8 cellular contexts compared by ENCODE assay signal in genomic region chr17:49365667-49366066, GRCh38. TPM values are rescaled to one million over a fixed set of nuclear protein-coding genes. Genes with fewer than 3 reads are reported as not detected.
DNase-seq lines count a peak whose midpoint lies in the region; ATAC-seq and TF ChIP-seq lines count a peak whose summit lies in the region.

No MANE protein-coding gene starts in this region.

- H3K4me1 Mint-ChIP-seq in activated CD4-positive, alpha-beta T cell treated with anti-CD3 and anti-CD28 coated beads, Interleukin-2, amount 10 ng/mL, durations not matched to agents 24 days and 14 days = peaks cover 24% of the 10 kb centered on the region

- H3K4me2 ChIP-seq in Loucy (ENCODE audit: low read depth, low read length, poor library complexity, severe bottlenecking) = no peak overlapping the region

- H3K4me3 ChIP-seq in Loucy (ENCODE audit: low read length, poor library complexity, severe bottlenecking) = no peak overlapping the region

- DNase-seq in NCI-H1417 (lab: John Stamatoyannopoulos, UW) (peak in 2 of 3 experiments; percentile 8 to 57), NCI-H1417 treated with DMSO at 0.1 percent for 48 hours (lab: John Stamatoyannopoulos, UW) (no peak), inferior parietal cortex (ENCODE audit: extremely low spot score) (peak; percentile 61)
- DNase-seq in activated CD4-positive, alpha-beta T cell treated with anti-CD3 and anti-CD28 coated beads, Interleukin-2, amount 10 ng/mL, durations not matched to agents 24 days and 14 days = peak; percentile 72
- no peak for DNase-seq in activated CD4-positive, CD25-positive, alpha-beta regulatory T cell (lab: John Stamatoyannopoulos, UW)

- intact Hi-C loops in activated CD4-positive, alpha-beta T cell treated with anti-CD3 and anti-CD28 coated beads, Interleukin-2, amount 10 ng/mL, durations not matched to agents 24 days and 14 days (cut with micrococcal nuclease) = no loop called here

- H3K27me3 Mint-ChIP-seq in activated CD4-positive, alpha-beta T cell treated with anti-CD3 and anti-CD28 coated beads, Interleukin-2, amount 10 ng/mL, durations not matched to agents 24 days and 14 days = no peaks in the 10 kb centered on the region

- H3K9me2 ChIP-seq in Loucy (replicated peaks; ENCODE audit: low read depth, low read length) = no peaks in the 10 kb centered on the region

- peaks cover 5% of the 10 kb centered on the region for H4K20me1 ChIP-seq in Loucy (ENCODE audit: insufficient read depth, low read length, poor library complexity, severe bottlenecking)

- TF ChIP-seq CTCF in Loucy (conservative IDR thresholded peaks at IDR 0.05; ENCODE audit: low read length) = peak; percentile 65

- no peaks in the 10 kb centered on the region for H3K9me3 Mint-ChIP-seq in activated CD4-positive, alpha-beta T cell treated with anti-CD3 and anti-CD28 coated beads, Interleukin-2, amount 10 ng/mL, durations not matched to agents 24 days and 14 days

- no peak overlapping the region for H3K4me3 Mint-ChIP-seq in activated CD4-positive, alpha-beta T cell treated with anti-CD3 and anti-CD28 coated beads, Interleukin-2, amount 10 ng/mL, durations not matched to agents 24 days and 14 days

- peaks cover 4% of the 10 kb centered on the region for H3K79me2 ChIP-seq in Loucy (ENCODE audit: insufficient read depth, low read length)

- no peak overlapping the region for H3K27ac Mint-ChIP-seq in activated CD4-positive, alpha-beta T cell treated with anti-CD3 and anti-CD28 coated beads, Interleukin-2, amount 10 ng/mL, durations not matched to agents 24 days and 14 days

- no peak overlapping the region for H3K9ac ChIP-seq in Loucy (ENCODE audit: low read depth, low read length, poor library complexity, severe bottlenecking)

- ATAC-seq in HG03135 (IDR thresholded peaks at IDR 0.05; ENCODE audit: unreplicated experiment) = no peak
- ATAC-seq in HG03159 (IDR thresholded peaks at IDR 0.05; ENCODE audit: unreplicated experiment) = no peak

- no peaks in the 10 kb centered on the region for H3K27me3 ChIP-seq in Loucy (ENCODE audit: insufficient read depth, low read length, poor library complexity, severe bottlenecking)

- no peaks in the 10 kb centered on the region for H3F3A ChIP-seq in Loucy (ENCODE audit: low read depth)

- no peak overlapping the region for H2AFZ ChIP-seq in Loucy (ENCODE audit: low read length)

- H3K36me3 Mint-ChIP-seq in activated CD4-positive, alpha-beta T cell treated with anti-CD3 and anti-CD28 coated beads, Interleukin-2, amount 10 ng/mL, durations not matched to agents 24 days and 14 days (ENCODE audit: low read depth) = peaks cover 4% of the 10 kb centered on the region

- H3K4me1 ChIP-seq in Loucy (ENCODE audit: insufficient read depth, low read length, poor library complexity, severe bottlenecking) = peaks cover 19% of the 10 kb centered on the region

- no peaks in the 10 kb centered on the region for H3K9me3 ChIP-seq in Loucy (ENCODE audit: insufficient read depth, low read depth, low read length)

- no peaks in the 10 kb centered on the region for H3K36me3 ChIP-seq in Loucy (ENCODE audit: insufficient read depth, low read length)

RNA-seq across cellular contexts. Expression of gene ZNF652, which starts 3.6 kb away (rescaled TPM):
- 4.5 and 5.5 TPM in 2 replicates for total RNA-seq in activated CD4-positive, alpha-beta T cell treated with anti-CD3 and anti-CD28 coated beads, Interleukin-2, amount 10 ng/mL, durations not matched to agents 24 days and 14 days

RNA-seq across cellular contexts. Expression of gene PHB1, which starts 49.0 kb away (rescaled TPM):
- 440 and 448 TPM in 2 replicates for total RNA-seq in activated CD4-positive, alpha-beta T cell treated with anti-CD3 and anti-CD28 coated beads, Interleukin-2, amount 10 ng/mL, durations not matched to agents 24 days and 14 days

Comparison
In these comparisons a context has a peak if more than half of its experiments do, and no peak if none do; other contexts are left out.
1. DNase-seq: peak in NCI-H1417 (2 of 3), activated CD4-positive, alpha-beta T cell treated with anti-CD3 and anti-CD28 coated beads, Interleukin-2, amount 10 ng/mL, durations not matched to agents 24 days and 14 days (single experiment) and inferior parietal cortex (single experiment); none in NCI-H1417 treated with DMSO at 0.1 percent for 48 hours (single experiment) and activated CD4-positive, CD25-positive, alpha-beta regulatory T cell (0 of 4).